ENCODE assay signal across 10 cellular contexts in the genomic region with DNA sequence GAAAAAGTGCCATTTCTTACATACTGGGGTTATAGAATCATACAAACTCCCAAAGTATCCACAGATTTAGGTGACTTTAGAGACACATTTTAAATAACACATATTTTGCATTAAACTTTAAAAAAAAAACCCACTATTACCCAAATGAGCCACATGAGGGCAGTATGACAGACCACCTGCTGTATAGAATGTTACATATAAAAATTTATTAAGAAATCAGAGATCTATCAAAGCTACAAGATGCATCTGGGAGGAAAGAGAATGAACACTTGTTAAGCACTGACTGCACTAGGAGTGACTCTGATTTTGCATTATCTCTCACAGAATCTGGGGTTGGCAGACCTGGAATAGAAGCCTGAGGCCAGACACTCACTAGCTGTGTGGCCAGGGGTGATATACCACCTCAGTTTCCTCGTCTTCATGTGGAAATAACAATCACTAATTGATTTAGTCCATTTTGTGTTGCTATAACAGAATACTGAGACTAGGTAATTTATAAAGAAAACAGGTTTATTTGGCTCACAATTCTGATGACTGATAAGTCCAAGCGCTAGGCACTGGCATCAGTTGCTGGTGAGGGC.
DNase-seq lines count a peak whose midpoint lies in the region; ATAC-seq and TF ChIP-seq lines count a peak whose summit lies in the region.
"Had no signal": no experiment of that assay in that cellular context is flagged by ENCODE, and none has a peak within 500 bp of the region (broad histone marks: within the 10 kb centered on the region; RNA-seq: fewer than 3 reads in every experiment).

No MANE protein-coding gene starts in this region.

- H3K4me1 ChIP-seq in A673 (ENCODE audit: insufficient read depth, low read length, poor library complexity, severe bottlenecking) (no peaks in the 10 kb centered on the region), SK-N-SH (ENCODE audit: control insufficient read depth in 1 of 2, insufficient read depth in 2 of 2, low read depth in 1 of 2, low read length in 1 of 2) (peaks cover 0 to 2% of the 10 kb centered on the region in 2 experiments; a peak in 2 of 4 replicates)

- peak; percentile 22 for DNase-seq in A673 (ENCODE audit: low spot score)
- no peak for DNase-seq in GM10266 (ENCODE audit: extremely low spot score)
- DNase-seq in SK-N-SH = peak; percentile 22
- peak; percentile 23 for DNase-seq in glomerular visceral epithelial cell (ENCODE audit: extremely low spot score)
- no peak for DNase-seq in GF-D8 (lab: John Stamatoyannopoulos, UW)
- DNase-seq in iPS-NIHi7 (ENCODE audit: extremely low spot score) = no peak
- DNase-seq: caudate nucleus, nucleus accumbens had no signal

- no peak overlapping the region for H3K4me2 ChIP-seq in SK-N-SH

- no peak overlapping the region for H3K27ac ChIP-seq in A673 (ENCODE audit: low read depth, low read length, poor library complexity, severe bottlenecking)
- H3K27ac ChIP-seq in SK-N-SH (ENCODE audit: low read depth in 2 of 2, low read length in 1 of 2) = no peak overlapping the region

- no peaks in the 10 kb centered on the region for H3K27me3 ChIP-seq in A673 (replicated peaks; ENCODE audit: insufficient read depth, low read depth, low read length, poor library complexity)
- no peaks in the 10 kb centered on the region for H3K27me3 ChIP-seq in SK-N-SH (ENCODE audit: insufficient read depth)

- intact Hi-C loops in A673 (cut with micrococcal nuclease; ENCODE audit: unreplicated experiment) = loop anchor here (2.0 to 10.0 kb wide), 2 partner anchors 350 to 412 kb away; no protein-coding TSS in a partner anchor

- no peak for TF ChIP-seq EP300 in SK-N-SH (IDR thresholded peaks at IDR 0.05; ENCODE audit: borderline replicate concordance in 1 of 2, low read depth in 1 of 2, low read length in 1 of 2)

- no peaks in the 10 kb centered on the region for H3K9me2 ChIP-seq in SK-N-SH

- CTCF ChIA-PET in A673 (lab: Charles Lee) (interaction anchor here (1.3 kb wide), 1 partner anchor 78 kb away, joined by 4 read pairs; no protein-coding TSS in a partner anchor), SK-N-SH (lab: Yijun Ruan, JAX) (interaction anchor here (0.5 to 3.5 kb wide), 14 partner anchors 9 to 567 kb away, joined by 3 to 12 read pairs (median 3); no protein-coding TSS in a partner anchor)

- POLR2A ChIA-PET in A673 (lab: Charles Lee; ENCODE audit: low non-redundant PET) = no interaction called here
- POLR2A ChIA-PET in SK-N-SH (lab: Yijun Ruan, JAX) = no interaction called here

- no TSS peak for BruUV-seq in A673 (replicated peaks; lab: Mats Ljungman, UMichigan)

- no peaks in the 10 kb centered on the region for H3K36me3 ChIP-seq in A673 (ENCODE audit: insufficient read depth, low read length, poor library complexity, severe bottlenecking)
- no peaks in the 10 kb centered on the region for H3K36me3 ChIP-seq in SK-N-SH (replicated peaks in 1 of 2; ENCODE audit: control insufficient read depth in 1 of 2, insufficient read depth in 2 of 2, low read length in 1 of 2)

- H3K4me3 ChIP-seq in A673 (ENCODE audit: low read depth, low read length, poor library complexity, severe bottlenecking) (no peak overlapping the region), SK-N-SH (ENCODE audit: low read depth in 2 of 2, low read length in 1 of 2) (no peak overlapping the region)

- TF ChIP-seq CTCF in A673 (conservative IDR thresholded peaks at IDR 0.05; ENCODE audit: low read depth, low read length) (peak; percentile 74), GM10266 (IDR thresholded peaks at IDR 0.05; ENCODE audit: control insufficient read depth, insufficient read depth, low read depth, missing control alignments) (peak; percentile 18), SK-N-SH (IDR thresholded peaks at IDR 0.05) (peak; percentile 81)

- H3K9ac ChIP-seq in SK-N-SH = no peak overlapping the region

- H2AFZ ChIP-seq in SK-N-SH (ENCODE audit: low read depth) = no peak overlapping the region

- no peak for ATAC-seq in HG02852 (IDR thresholded peaks at IDR 0.05; ENCODE audit: unreplicated experiment)
- no peak for ATAC-seq in HG02759 (IDR thresholded peaks at IDR 0.05; ENCODE audit: unreplicated experiment)

- H3K79me2 ChIP-seq in SK-N-SH (ENCODE audit: insufficient read depth) = no peaks in the 10 kb centered on the region

- H3K9me3 ChIP-seq in A673 (ENCODE audit: low read depth, low read length, poor library complexity, severe bottlenecking) (no peaks in the 10 kb centered on the region), SK-N-SH (no peaks in the 10 kb centered on the region)

- no peaks in the 10 kb centered on the region for H4K20me1 ChIP-seq in SK-N-SH (ENCODE audit: insufficient read depth)

- no peaks in the 10 kb centered on the region for H3F3A ChIP-seq in SK-N-SH (replicated peaks; ENCODE audit: insufficient read depth)

- WGBS in SK-N-SH (ENCODE audit: low lambda C conversion rate) = 60% methylated on average over 2 of the region's 2 CpGs

- peak; percentile 57 for TF ChIP-seq RAD21 in SK-N-SH (IDR thresholded peaks at IDR 0.05; ENCODE audit: low read length)

TF ChIP-seq in SK-N-SH, 30 proteins besides CTCF, POLR2A, EP300 and RAD21:
- TF ChIP-seq SMC3 (IDR thresholded peaks at IDR 0.05; ENCODE audit: low read depth, low read length) = peak; percentile 39
- no peak for TF ChIP-seq NRF1 (IDR thresholded peaks at IDR 0.05; ENCODE audit: low read depth, low read length)

Comparison
In these comparisons a context has a peak if more than half of its experiments do, and no peak if none do; other contexts are left out.
1. DNase-seq: peak in A673 (single experiment), SK-N-SH (single experiment) and glomerular visceral epithelial cell (single experiment); none in GM10266 (single experiment), GF-D8 (single experiment) and iPS-NIHi7 (single experiment).
2. CTCF ChIP-seq: peak in every context shown above with its lines; median percentile 81 in SK-N-SH; 74 in A673; 18 in GM10266.